In genomic region chr2:6773007-6773693, GRCh38 we compare ENCODE assay signal across 8 cellular contexts.
A peak's percentile ranks its signal among the peaks of the same experiment; 100 is the strongest.
DNase-seq lines count a peak whose midpoint lies in the region; ATAC-seq and TF ChIP-seq lines count a peak whose summit lies in the region.

No MANE protein-coding gene starts in this region.

- no peak overlapping the region for H3K27ac ChIP-seq in SJCRH30
- no peak overlapping the region for H3K27ac ChIP-seq in cardiac muscle cell

- peak; percentile 85 for TF ChIP-seq CTCF in cardiac muscle cell (IDR thresholded peaks at IDR 0.05; ENCODE audit: low read depth, low read length)

- H3K4me1 ChIP-seq in SJCRH30, result no peaks in the 10 kb centered on the region
- H3K4me1 ChIP-seq in cardiac muscle cell (ENCODE audit: low read depth), result no peaks in the 10 kb centered on the region

- peak; percentile 80 for DNase-seq in GM03348 (ENCODE audit: low spot score)
- DNase-seq in KG1 (lab: John Stamatoyannopoulos, UW), result peak; percentile 57
- peak; percentile 33 to 72 for DNase-seq in SJCRH30
- peak; percentile 57 for DNase-seq in activated gamma-delta T cell treated with anti-CD3 and anti-CD28 coated beads, Interleukin-2, amount 50 U/mL, for 16 hours (ENCODE audit: low read depth)
- DNase-seq in cardiac muscle cell (ENCODE audit: low read depth in 1 of 2, low spot score in 1 of 2), result peak; percentile 27 to 76
- peak; percentile 40 for DNase-seq in putamen (ENCODE audit: low spot score)
- DNase-seq in epidermal melanocyte (ENCODE audit: insufficient read length, low spot score), result no peak

- H3K4me3 ChIP-seq in SJCRH30 (peak overlapping the region; percentile 6), cardiac muscle cell (no peak overlapping the region)

- H3K9me3 ChIP-seq in SJCRH30 (replicated peaks), result no peaks in the 10 kb centered on the region
- H3K9me3 ChIP-seq in cardiac muscle cell (ENCODE audit: low read depth), result no peaks in the 10 kb centered on the region

- ATAC-seq in GM21825 (IDR thresholded peaks at IDR 0.05; ENCODE audit: unreplicated experiment), result peak; percentile 94

- H3K36me3 ChIP-seq in SJCRH30 (no peaks in the 10 kb centered on the region), cardiac muscle cell (no peaks in the 10 kb centered on the region)

- H3K27me3 ChIP-seq in SJCRH30 (no peaks in the 10 kb centered on the region), cardiac muscle cell (peaks cover 5% of the 10 kb centered on the region)
